ENCODE assay signal across 9 cellular contexts in the genomic region with DNA sequence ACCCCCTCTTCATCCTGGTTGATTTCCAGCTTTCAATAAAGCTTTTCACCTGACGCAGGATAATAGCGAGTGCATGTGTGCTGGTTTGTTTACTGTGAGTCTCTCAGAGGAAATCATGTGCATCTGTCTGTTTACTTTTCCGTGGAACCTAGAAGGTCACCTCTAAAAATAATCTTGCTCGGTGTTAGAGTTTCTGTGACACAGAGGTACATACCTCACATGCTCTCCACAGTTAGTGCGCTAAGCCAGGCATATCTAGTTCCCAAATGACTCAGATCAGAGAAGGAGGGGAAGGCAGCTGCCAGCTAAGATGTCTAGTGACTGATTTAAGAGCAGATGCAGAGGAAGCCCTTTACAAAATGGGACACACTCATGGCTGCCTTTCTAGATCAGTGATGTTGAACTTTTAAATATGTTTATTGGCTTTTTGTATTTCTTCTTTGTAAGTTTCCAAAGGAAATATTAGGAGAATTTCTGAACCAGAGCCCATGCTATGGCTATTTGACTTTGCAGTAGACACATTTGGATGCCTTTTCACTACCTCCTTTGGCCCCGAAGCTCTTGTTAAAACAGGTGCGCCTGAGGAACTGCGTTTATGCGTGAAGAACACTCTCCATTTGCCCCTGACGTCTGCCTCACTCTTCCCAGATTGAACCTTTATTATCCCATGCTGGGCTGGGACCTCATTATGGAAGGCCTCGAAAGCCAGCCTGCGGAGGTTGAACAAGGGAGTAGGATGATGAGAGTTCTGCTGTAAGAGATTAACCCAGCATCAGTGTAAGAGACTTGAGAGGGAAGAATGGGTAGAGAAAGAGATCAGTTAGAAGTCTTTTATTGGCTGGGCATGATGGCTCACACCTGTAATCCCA.
A peak's percentile ranks its signal among the peaks of the same experiment; 100 is the strongest.
DNase-seq lines count a peak whose midpoint lies in the region; ATAC-seq lines count a peak whose summit lies in the region.
"Had no signal": no experiment of that assay in that cellular context is flagged by ENCODE, and none has a peak within 500 bp of the region (broad histone marks: within the 10 kb centered on the region; RNA-seq: fewer than 3 reads in every experiment).

No MANE protein-coding gene starts in this region.

- DNase-seq in DMS53 (lab: John Stamatoyannopoulos, UW) (peak; percentile 99), NCI-H460 (ENCODE audit: extremely low read depth, low read depth) (peak; percentile 38), fibroblast of gingiva (ENCODE audit: low read depth) (peak; percentile 60), amygdala (lab: John Stamatoyannopoulos, UW) (no peak)
- DNase-seq in stimulated activated CD4-positive, alpha-beta T cell treated with anti-CD3 and anti-CD28 coated beads, Interleukin-2, amount 100 ng/mL, for 48 hours: no peak

- peaks cover 23% of the 10 kb centered on the region for H3K4me1 Mint-ChIP-seq in stimulated activated memory B cell treated with anti-CD40 and anti-IgM and Interleukin-4, amounts not matched to agents 10 μg/mL and 1 μg/mL and 100 μg/mL, for 72 hours

- peak overlapping the region; percentile 53 for H3K4me3 Mint-ChIP-seq in stimulated activated memory B cell treated with anti-CD40 and anti-IgM and Interleukin-4, amounts not matched to agents 10 μg/mL and 1 μg/mL and 100 μg/mL, for 72 hours
- H3K4me3 Mint-ChIP-seq: stimulated activated naive CD8-positive, alpha-beta T cell treated with anti-CD3 and anti-CD28 coated beads, Interleukin-15, Interleukin-2, amounts not matched to agents 100 ng/mL and 50 ng/mL, for 24 hours had no signal

- H3K27me3 Mint-ChIP-seq in stimulated activated memory B cell treated with anti-CD40 and anti-IgM and Interleukin-4, amounts not matched to agents 10 μg/mL and 1 μg/mL and 100 μg/mL, for 72 hours: no peaks in the 10 kb centered on the region
- H3K27me3 Mint-ChIP-seq: stimulated activated naive CD8-positive, alpha-beta T cell treated with anti-CD3 and anti-CD28 coated beads, Interleukin-15, Interleukin-2, amounts not matched to agents 100 ng/mL and 50 ng/mL, for 24 hours had no signal

- no peaks in the 10 kb centered on the region for H3K9me3 Mint-ChIP-seq in stimulated activated memory B cell treated with anti-CD40 and anti-IgM and Interleukin-4, amounts not matched to agents 10 μg/mL and 1 μg/mL and 100 μg/mL, for 72 hours
- H3K9me3 Mint-ChIP-seq: stimulated activated naive CD8-positive, alpha-beta T cell treated with anti-CD3 and anti-CD28 coated beads, Interleukin-15, Interleukin-2, amounts not matched to agents 100 ng/mL and 50 ng/mL, for 24 hours had no signal

- peak; percentile 97 for ATAC-seq in GM19438 (IDR thresholded peaks at IDR 0.05; ENCODE audit: low read depth, unreplicated experiment)
- peak; percentile 98 for ATAC-seq in HG03280 (IDR thresholded peaks at IDR 0.05; ENCODE audit: unreplicated experiment)
- peak; percentile 99 for ATAC-seq in stimulated activated memory B cell treated with anti-CD40 and anti-IgM and Interleukin-4, amounts not matched to agents 10 μg/mL and 1 μg/mL and 100 μg/mL, for 72 hours

- peak overlapping the region; percentile 98 for H3K27ac Mint-ChIP-seq in stimulated activated memory B cell treated with anti-CD40 and anti-IgM and Interleukin-4, amounts not matched to agents 10 μg/mL and 1 μg/mL and 100 μg/mL, for 72 hours
- H3K27ac Mint-ChIP-seq: stimulated activated naive CD8-positive, alpha-beta T cell treated with anti-CD3 and anti-CD28 coated beads, Interleukin-15, Interleukin-2, amounts not matched to agents 100 ng/mL and 50 ng/mL, for 24 hours had no signal

- no peaks in the 10 kb centered on the region for H3K36me3 Mint-ChIP-seq in stimulated activated memory B cell treated with anti-CD40 and anti-IgM and Interleukin-4, amounts not matched to agents 10 μg/mL and 1 μg/mL and 100 μg/mL, for 72 hours

Comparison
In these comparisons a context has a peak if more than half of its experiments do, and no peak if none do; other contexts are left out.
1. DNase-seq: peak in DMS53 (single experiment), NCI-H460 (single experiment) and fibroblast of gingiva (single experiment); none in amygdala (0 of 56) and stimulated activated CD4-positive, alpha-beta T cell treated with anti-CD3 and anti-CD28 coated beads, Interleukin-2, amount 100 ng/mL, for 48 hours (0 of 2).
2. Peak in every context shown above with its lines, with median percentiles within 50 percentile points of each other: ATAC-seq.